Comparison of ENCODE assay signal across 8 cellular contexts in genomic region chr5:91311168-91311696, GRCh38.
DNase-seq lines count a peak whose midpoint lies in the region; ATAC-seq and TF ChIP-seq lines count a peak whose summit lies in the region.

No MANE protein-coding gene starts in this region.

- DNase-seq in adipocyte (ENCODE audit: low read depth): no peak
- no peak for DNase-seq in neuronal stem cell (ENCODE audit: low spot score)
- DNase-seq in iPS-NIHi7 (ENCODE audit: extremely low spot score): no peak
- no peak for DNase-seq in HT-29 (ENCODE audit: low spot score)
- DNase-seq in mesenteric fat pad (ENCODE audit: low spot score): no peak
- DNase-seq in NCI-H2029 treated with DMSO at 0.1 percent for 48 hours (lab: John Stamatoyannopoulos, UW): no peak

- H2AFZ ChIP-seq in neuronal stem cell (ENCODE audit: low read length): peak overlapping the region; percentile 71

- TF ChIP-seq POLR2A in GM18505 (IDR thresholded peaks at IDR 0.05; ENCODE audit: borderline replicate concordance, extremely low read depth, insufficient read depth, insufficient read length): no peak

- H2BK120ac ChIP-seq in neuronal stem cell (ENCODE audit: low read depth, low read length): no peak overlapping the region

- H3K4me2 ChIP-seq in neuronal stem cell (ENCODE audit: insufficient read depth, low read length, poor library complexity, severe bottlenecking): no peak overlapping the region

- H3K9ac ChIP-seq in adipocyte (ENCODE audit: low read length) (peak overlapping the region; percentile 63), neuronal stem cell (ENCODE audit: low read depth, low read length, poor library complexity) (no peak overlapping the region)

- no peaks in the 10 kb centered on the region for H3K79me1 ChIP-seq in neuronal stem cell (ENCODE audit: low read depth, low read length)

- no peak overlapping the region for H3K14ac ChIP-seq in neuronal stem cell (ENCODE audit: low read length)

- no peak overlapping the region for H2BK15ac ChIP-seq in neuronal stem cell (ENCODE audit: low read length)

- WGBS in neuronal stem cell (ENCODE audit: extremely low coverage in 2 of 2, insufficient read length in 2 of 2, insufficient replicate concordance in 1 of 2), 2 donors: no CpG with 5 or more reads among the region's 5 CpGs

- no peak overlapping the region for H3K23ac ChIP-seq in neuronal stem cell (ENCODE audit: low read depth, low read length, poor library complexity)

- no peak overlapping the region for H2AK5ac ChIP-seq in neuronal stem cell (ENCODE audit: low read depth, low read length)

- no peaks in the 10 kb centered on the region for H3K36me3 ChIP-seq in adipocyte (ENCODE audit: control insufficient read depth, insufficient read depth, low read length, severe bottlenecking)
- no peaks in the 10 kb centered on the region for H3K36me3 ChIP-seq in neuronal stem cell (replicated peaks in 1 of 2; ENCODE audit: control insufficient read depth in 2 of 2, insufficient read depth in 2 of 2, low read length in 2 of 2)

- H3K4me3 ChIP-seq in adipocyte (ENCODE audit: low read length) (peak overlapping the region; percentile 46), neuronal stem cell (ENCODE audit: low read length in 2 of 2) (no peak overlapping the region)

- no peak overlapping the region for H3K27ac ChIP-seq in neuronal stem cell (replicated peaks; ENCODE audit: low read length)

- H2BK12ac ChIP-seq in neuronal stem cell (ENCODE audit: low read length): no peak overlapping the region

- H2BK5ac ChIP-seq in neuronal stem cell (ENCODE audit: low read length): no peak overlapping the region

- no peak overlapping the region for H3K4ac ChIP-seq in neuronal stem cell (ENCODE audit: low read length)

- H4K91ac ChIP-seq in neuronal stem cell (ENCODE audit: low read depth, low read length, poor library complexity): no peak overlapping the region

- no peaks in the 10 kb centered on the region for H3K9me3 ChIP-seq in adipocyte (ENCODE audit: control insufficient read depth, low read length)
- no peaks in the 10 kb centered on the region for H3K9me3 ChIP-seq in neuronal stem cell (replicated peaks in 1 of 2; ENCODE audit: control insufficient read depth in 2 of 2, insufficient read depth in 1 of 2, low read depth in 1 of 2, low read length in 2 of 2)

- H3K27me3 ChIP-seq in adipocyte (replicated peaks; ENCODE audit: control insufficient read depth, insufficient read depth, low read length) (no peaks in the 10 kb centered on the region), neuronal stem cell (ENCODE audit: control insufficient read depth in 3 of 3, insufficient read depth in 3 of 3, low read depth in 1 of 3, low read length in 3 of 3) (no peaks in the 10 kb centered on the region)

- no peak overlapping the region for H4K8ac ChIP-seq in neuronal stem cell (ENCODE audit: low read depth, low read length)

- no peak overlapping the region for H3K18ac ChIP-seq in neuronal stem cell (ENCODE audit: low read length)

- ATAC-seq in GM18505 (IDR thresholded peaks at IDR 0.05; ENCODE audit: unreplicated experiment) (peak; percentile 1), HG02981 (IDR thresholded peaks at IDR 0.05; ENCODE audit: unreplicated experiment) (peak; percentile 2)

- H3K4me1 ChIP-seq in adipocyte (ENCODE audit: control insufficient read depth, insufficient read depth, low read length): peaks cover 48% of the 10 kb centered on the region
- peaks cover 4 to 17% of the 10 kb centered on the region in 2 donors for H3K4me1 ChIP-seq in neuronal stem cell (ENCODE audit: control insufficient read depth in 2 of 2, insufficient read depth in 1 of 2, low read depth in 1 of 2, low read length in 2 of 2)
